In genomic region chr12:57230381-57231155, GRCh38 we compare ENCODE assay signal across 8 cellular contexts. TPM values are rescaled to one million over a fixed set of nuclear protein-coding genes. Genes with fewer than 3 reads are reported as not detected.
A peak's percentile ranks its signal among the peaks of the same experiment; 100 is the strongest.
DNase-seq lines count a peak whose midpoint lies in the region; ATAC-seq and TF ChIP-seq lines count a peak whose summit lies in the region.

No MANE protein-coding gene starts in this region.

- H3K27me3 ChIP-seq in BLaER1 (peaks cover 55% of the 10 kb centered on the region), Loucy (ENCODE audit: insufficient read depth, low read length, poor library complexity, severe bottlenecking) (no peaks in the 10 kb centered on the region), ectodermal cell (ENCODE audit: control insufficient read depth, insufficient read depth, low read length, poor library complexity, severe bottlenecking) (peaks cover 45% of the 10 kb centered on the region)
- H3K27me3 ChIP-seq in naive thymus-derived CD4-positive, alpha-beta T cell (ENCODE audit: control insufficient read depth in 2 of 2, insufficient read depth in 2 of 2, low read length in 2 of 2): peaks cover 6% of the 10 kb centered on the region in 2 donors

- CTCF ChIA-PET in naive thymus-derived CD4-positive, alpha-beta T cell (lab: Charles Lee): interaction anchor here (1.5 to 11.7 kb wide), 3 partner anchors 11 to 17 kb away, joined by 7 to 148 read pairs (median 40); a partner anchor contains a TSS

- intact Hi-C loops in naive thymus-derived CD4-positive, alpha-beta T cell (cut with micrococcal nuclease): no loop called here

- no peaks in the 10 kb centered on the region for H3K9me3 Mint-ChIP-seq in naive thymus-derived CD4-positive, alpha-beta T cell

- H3F3A ChIP-seq in Loucy (ENCODE audit: low read depth): no peaks in the 10 kb centered on the region

- peak overlapping the region; percentile 83 for H3K4me3 ChIP-seq in BLaER1
- peak overlapping the region; percentile 87 for H3K4me3 ChIP-seq in Loucy (ENCODE audit: low read length, poor library complexity, severe bottlenecking)
- peak overlapping the region; percentile 65 for H3K4me3 ChIP-seq in ectodermal cell (ENCODE audit: insufficient read depth, low read depth, low read length)
- H3K4me3 ChIP-seq in naive thymus-derived CD4-positive, alpha-beta T cell (ENCODE audit: low read length): peak overlapping the region; percentile 82

- H3K9me3 ChIP-seq in BLaER1 (no peaks in the 10 kb centered on the region), Loucy (ENCODE audit: insufficient read depth, low read depth, low read length) (no peaks in the 10 kb centered on the region), ectodermal cell (ENCODE audit: control insufficient read depth, low read length) (no peaks in the 10 kb centered on the region)
- H3K9me3 ChIP-seq in naive thymus-derived CD4-positive, alpha-beta T cell (ENCODE audit: control insufficient read depth in 2 of 3, low read length in 3 of 3): no peaks in the 10 kb centered on the region

- TF ChIP-seq CTCF in Loucy (conservative IDR thresholded peaks at IDR 0.05; ENCODE audit: low read length): no peak

- POLR2A ChIA-PET in naive thymus-derived CD4-positive, alpha-beta T cell (lab: Charles Lee): interaction anchor here (0.6 to 9.4 kb wide), 3 partner anchors 10 to 479 kb away, joined by 3 to 79 read pairs (median 3); a partner anchor contains a TSS

- H3K27ac ChIP-seq in BLaER1: peak overlapping the region; percentile 87
- peak overlapping the region; percentile 92 for H3K27ac ChIP-seq in ectodermal cell (ENCODE audit: insufficient read depth, low read depth, low read length, poor library complexity, severe bottlenecking)
- H3K27ac ChIP-seq in naive thymus-derived CD4-positive, alpha-beta T cell (ENCODE audit: low read depth, low read length): peak overlapping the region; percentile 69

- no peak for DNase-seq in naive thymus-derived CD4-positive, alpha-beta T cell
- DNase-seq in KG1 (lab: John Stamatoyannopoulos, UW) (no peak), GDM1 (lab: John Stamatoyannopoulos, UW) (no peak), HuH-7 (ENCODE audit: low spot score) (no peak)

- ATAC-seq in naive thymus-derived CD4-positive, alpha-beta T cell: no peak
- no peak for ATAC-seq in GM19467 (IDR thresholded peaks at IDR 0.05; ENCODE audit: unreplicated experiment)

- peaks cover 92% of the 10 kb centered on the region for H3K4me1 ChIP-seq in BLaER1
- H3K4me1 ChIP-seq in Loucy (ENCODE audit: insufficient read depth, low read length, poor library complexity, severe bottlenecking): peaks cover 50% of the 10 kb centered on the region
- H3K4me1 ChIP-seq in ectodermal cell (ENCODE audit: control insufficient read depth, insufficient read depth, low read length): peaks cover 39% of the 10 kb centered on the region
- H3K4me1 ChIP-seq in naive thymus-derived CD4-positive, alpha-beta T cell (ENCODE audit: control insufficient read depth in 2 of 2, insufficient read depth in 2 of 2, low read length in 2 of 2): peaks cover 21 to 38% of the 10 kb centered on the region in 2 donors

- H3K27ac Mint-ChIP-seq in naive thymus-derived CD4-positive, alpha-beta T cell: peak overlapping the region in 4 of 9 donors; percentile 74 to 95 (median 80)

- H3K27me3 Mint-ChIP-seq in naive thymus-derived CD4-positive, alpha-beta T cell: peaks cover 8 to 24% (median 19%) of the 10 kb centered on the region in 5 donors

- no peaks in the 10 kb centered on the region for H3K9me2 ChIP-seq in Loucy (replicated peaks; ENCODE audit: low read depth, low read length)

- H3K9ac ChIP-seq in BLaER1: peak overlapping the region; percentile 89
- peak overlapping the region; percentile 94 for H3K9ac ChIP-seq in Loucy (ENCODE audit: low read depth, low read length, poor library complexity, severe bottlenecking)

- H3K4me2 ChIP-seq in BLaER1 (peak overlapping the region; percentile 99), Loucy (ENCODE audit: low read depth, low read length, poor library complexity, severe bottlenecking) (peak overlapping the region; percentile 95)

- peaks cover 46% of the 10 kb centered on the region for H3K36me3 ChIP-seq in BLaER1
- H3K36me3 ChIP-seq in Loucy (ENCODE audit: insufficient read depth, low read length): peaks cover 30% of the 10 kb centered on the region; the same call in 1 of the 2 replicates
- H3K36me3 ChIP-seq in ectodermal cell (ENCODE audit: control insufficient read depth, insufficient read depth, low read length): peaks cover 23% of the 10 kb centered on the region
- H3K36me3 ChIP-seq in naive thymus-derived CD4-positive, alpha-beta T cell (ENCODE audit: control insufficient read depth in 2 of 3, insufficient read depth in 3 of 3, low read length in 3 of 3): peaks cover 0 to 42% (median 0%) of the 10 kb centered on the region in 3 experiments

- no peak overlapping the region for H2AFZ ChIP-seq in Loucy (ENCODE audit: low read length)

- WGBS in ectodermal cell, 2 experiments: 61% methylated on average over 10 of the region's 10 CpGs

- H3K4me3 Mint-ChIP-seq in naive thymus-derived CD4-positive, alpha-beta T cell: peak overlapping the region; percentile 88 to 99 (median 92)

- H3K79me2 ChIP-seq in Loucy (ENCODE audit: insufficient read depth, low read length): peaks cover 44% of the 10 kb centered on the region

- peaks cover 36 to 61% (median 48%) of the 10 kb centered on the region in 7 donors for H3K4me1 Mint-ChIP-seq in naive thymus-derived CD4-positive, alpha-beta T cell

- H4K20me1 ChIP-seq in BLaER1 (peaks cover 54% of the 10 kb centered on the region), Loucy (ENCODE audit: insufficient read depth, low read length, poor library complexity, severe bottlenecking) (peaks cover 47% of the 10 kb centered on the region)

- H3K36me3 Mint-ChIP-seq in naive thymus-derived CD4-positive, alpha-beta T cell: peaks cover 13 to 30% (median 18%) of the 10 kb centered on the region in 5 donors

RNA-seq across cellular contexts. Expression of gene SHMT2, which starts 1.1 kb away (rescaled TPM):
- 127 TPM for polyA plus RNA-seq in ectodermal cell (2013, experiment 1 of 4)
- polyA plus RNA-seq in ectodermal cell (2013, experiment 2 of 4): 132 TPM
- 86.3 TPM for polyA plus RNA-seq in ectodermal cell (2013, experiment 3 of 4)
- 99.1 TPM for polyA plus RNA-seq in ectodermal cell (2013, experiment 4 of 4)
- total RNA-seq in naive thymus-derived CD4-positive, alpha-beta T cell: 100 to 1,000 TPM in 1 of 5 experiments, 10 to 100 TPM in 4; 21.7 to 175 (median 36.1) TPM
- polyA plus RNA-seq in naive thymus-derived CD4-positive, alpha-beta T cell: 10 to 100 TPM; 29.7 to 40.4 TPM

RNA-seq across cellular contexts. Expression of gene NXPH4, which starts 14.0 kb away (rescaled TPM):
- polyA plus RNA-seq in ectodermal cell (2013, experiment 1 of 4): 1.0 TPM
- 1.7 TPM for polyA plus RNA-seq in ectodermal cell (2013, experiment 2 of 4)
- polyA plus RNA-seq in ectodermal cell (2013, experiment 3 of 4): 2.7 TPM
- polyA plus RNA-seq in ectodermal cell (2013, experiment 4 of 4): 2.4 TPM
- total RNA-seq in naive thymus-derived CD4-positive, alpha-beta T cell: under 1 TPM in 1 of 5 experiments, not detected in 4; 0.31 TPM
- polyA plus RNA-seq in naive thymus-derived CD4-positive, alpha-beta T cell: not detected

RNA-seq across cellular contexts. Expression of gene STAC3, which starts 20.4 kb away (rescaled TPM):
- polyA plus RNA-seq in ectodermal cell (2013, experiment 1 of 4): 2.7 TPM
- polyA plus RNA-seq in ectodermal cell (2013, experiment 2 of 4): 2.6 TPM
- polyA plus RNA-seq in ectodermal cell (2013, experiment 3 of 4): 2.6 TPM
- 2.1 TPM for polyA plus RNA-seq in ectodermal cell (2013, experiment 4 of 4)
- 1 to 10 TPM; 2.5 to 7.3 (median 5.6) TPM for total RNA-seq in naive thymus-derived CD4-positive, alpha-beta T cell
- not detected for polyA plus RNA-seq in naive thymus-derived CD4-positive, alpha-beta T cell
